8 cellular contexts compared by ENCODE assay signal in the genomic region with DNA sequence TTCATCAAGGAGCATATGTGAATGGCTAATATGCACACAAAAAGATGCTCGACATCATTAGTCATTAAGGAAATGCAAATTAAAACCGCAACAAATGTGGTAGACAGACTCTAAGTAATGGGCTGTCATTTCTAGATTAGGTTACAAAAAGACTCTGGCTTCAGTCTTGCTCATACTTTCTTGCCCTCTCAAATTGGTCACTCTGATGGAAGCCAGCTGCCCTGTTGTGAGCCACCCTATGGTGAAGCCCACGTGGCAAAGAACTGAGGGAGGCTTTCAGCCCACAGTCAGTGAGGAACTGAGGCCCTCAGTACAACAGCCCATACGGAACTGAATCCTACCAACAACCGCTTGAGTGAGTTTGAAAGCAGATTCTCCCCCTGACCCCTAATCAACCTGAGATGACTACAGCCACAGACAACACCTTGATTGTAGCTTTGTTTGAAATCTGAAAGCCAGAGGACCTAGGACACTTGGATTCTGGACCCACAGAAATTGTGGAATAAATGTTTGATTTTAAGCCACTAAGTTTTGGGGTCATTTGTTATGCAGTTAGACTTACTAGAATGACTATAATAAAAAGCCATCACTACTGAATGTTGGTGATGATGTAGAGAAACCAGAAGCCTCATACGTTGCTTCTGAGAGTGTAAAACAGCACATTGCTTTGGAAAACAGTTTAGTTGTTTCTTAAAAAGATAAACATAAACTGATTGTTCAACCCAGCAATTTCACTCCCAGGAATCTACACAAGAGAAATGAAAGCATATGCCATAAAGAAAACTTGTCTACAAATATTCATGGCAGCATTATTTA. TPM values are rescaled to one million over a fixed set of nuclear protein-coding genes. Genes with fewer than 3 reads are reported as not detected.
DNase-seq lines count a peak whose midpoint lies in the region; ATAC-seq, FAIRE-seq and TF ChIP-seq lines count a peak whose summit lies in the region.

No MANE protein-coding gene starts in this region.

- no peak overlapping the region for H3K4me3 Mint-ChIP-seq in WTC11

- H3K36me3 ChIP-seq in bronchial epithelial cell (ENCODE audit: control insufficient read depth, insufficient read depth, low read length) (peaks cover 2% of the 10 kb centered on the region), SJCRH30 (no peaks in the 10 kb centered on the region)

- H3K4me1 ChIP-seq in SJCRH30: peaks cover 7% of the 10 kb centered on the region; the same call in 1 of the 2 replicates

- CTCF ChIA-PET in WTC11 (lab: Charles Lee): no interaction called here

- no peak for FAIRE-seq in bronchial epithelial cell (lab: Jason Lieb, UNC)

- H3K9me3 Mint-ChIP-seq in WTC11: no peaks in the 10 kb centered on the region

- H3K27ac Mint-ChIP-seq in WTC11: no peak overlapping the region; the same call in 1 of the 2 replicates

- no peaks in the 10 kb centered on the region for H3K27me3 Mint-ChIP-seq in WTC11 (ENCODE audit: low read depth)

- no peaks in the 10 kb centered on the region for H3K4me1 Mint-ChIP-seq in WTC11

- POLR2A ChIA-PET in WTC11 (lab: Charles Lee): no interaction called here

- DNase-seq in GM12864 (ENCODE audit: low read depth): peak; percentile 85
- DNase-seq in bronchial epithelial cell (ENCODE audit: low read depth): peak; percentile 98
- DNase-seq in WTC11 (ENCODE audit: low spot score): no peak
- no peak for DNase-seq in inferior parietal cortex (ENCODE audit: extremely low spot score)
- DNase-seq in SJCRH30: no peak
- DNase-seq in islet precursor cell: no peak

- H3K36me3 Mint-ChIP-seq in WTC11: no peaks in the 10 kb centered on the region

- ATAC-seq in GM19455 (IDR thresholded peaks at IDR 0.05; ENCODE audit: unreplicated experiment) (peak; percentile 97), HG03159 (IDR thresholded peaks at IDR 0.05; ENCODE audit: unreplicated experiment) (peak; percentile 92), WTC11 (no peak)

- no peak for TF ChIP-seq CTCF in GM12864 (IDR thresholded peaks at IDR 0.05; ENCODE audit: low read depth, low read length, missing control alignments)
- no peak for TF ChIP-seq CTCF in bronchial epithelial cell (IDR thresholded peaks at IDR 0.05; ENCODE audit: insufficient read depth, low read length, severe bottlenecking)
- no peak for TF ChIP-seq CTCF in WTC11 (IDR thresholded peaks at IDR 0.05)

- no peak overlapping the region for H3K27ac ChIP-seq in SJCRH30

- H3K9me3 ChIP-seq in SJCRH30 (replicated peaks): no peaks in the 10 kb centered on the region

- H3K27me3 ChIP-seq in bronchial epithelial cell (ENCODE audit: control insufficient read depth, insufficient read depth, low read length): no peaks in the 10 kb centered on the region
- no peaks in the 10 kb centered on the region for H3K27me3 ChIP-seq in SJCRH30

- no peak overlapping the region; the same call in 1 of the 2 replicates for H3K4me3 ChIP-seq in GM12864 (ENCODE audit: low read depth, low read length)
- no peak overlapping the region for H3K4me3 ChIP-seq in bronchial epithelial cell (ENCODE audit: low read depth, low read length)
- H3K4me3 ChIP-seq in SJCRH30: no peak overlapping the region

TF ChIP-seq in WTC11, 78 proteins besides CTCF, POLR2A, EP300 and RAD21:
- TF ChIP-seq, protein P1, sequence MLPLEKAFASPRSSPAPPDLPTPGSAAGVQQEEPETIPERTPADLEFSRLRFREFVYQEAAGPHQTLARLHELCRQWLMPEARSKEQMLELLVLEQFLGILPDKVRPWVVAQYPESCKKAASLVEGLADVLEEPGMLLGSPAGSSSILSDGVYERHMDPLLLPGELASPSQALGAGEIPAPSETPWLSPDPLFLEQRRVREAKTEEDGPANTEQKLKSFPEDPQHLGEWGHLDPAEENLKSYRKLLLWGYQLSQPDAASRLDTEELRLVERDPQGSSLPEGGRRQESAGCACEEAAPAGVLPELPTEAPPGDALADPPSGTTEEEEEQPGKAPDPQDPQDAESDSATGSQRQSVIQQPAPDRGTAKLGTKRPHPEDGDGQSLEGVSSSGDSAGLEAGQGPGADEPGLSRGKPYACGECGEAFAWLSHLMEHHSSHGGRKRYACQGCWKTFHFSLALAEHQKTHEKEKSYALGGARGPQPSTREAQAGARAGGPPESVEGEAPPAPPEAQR (CRISPR knock-in tag; IDR thresholded peaks at IDR 0.05): no peak
- TF ChIP-seq ZNF317 (CRISPR knock-in tag; IDR thresholded peaks at IDR 0.05; ENCODE audit: borderline replicate concordance, low read depth): no peak
TF ChIP-seq in WTC11: peak in this region for 0.

RNA-seq across cellular contexts. Expression of a gene that starts 45.7 kb away (rescaled TPM):
- total RNA-seq in bronchial epithelial cell (1.3 and 2.7 TPM in 2 replicates), WTC11 (2021) (4.2 to 4.9 TPM (median 4.3 TPM) in 3 replicates)
- total RNA-seq in SJCRH30 (2014; rRNA removed; shearing (Covaris generic)): 3.4 and 5.7 TPM in 2 replicates

RNA-seq across cellular contexts. Expression of a gene that starts 55.3 kb away (rescaled TPM):
- under 0.01 TPM in 1 of 2 replicates, not detected in the other for total RNA-seq in bronchial epithelial cell
- total RNA-seq in WTC11 (2021): 0.64 to 0.70 TPM (median 0.69 TPM) in 3 replicates
- total RNA-seq in SJCRH30 (2014; rRNA removed; shearing (Covaris generic)): 11.7 and 11.8 TPM in 2 replicates

Comparison
In these comparisons a context has a peak if more than half of its experiments do, and no peak if none do; other contexts are left out.
1. DNase-seq: peak in GM12864 (single experiment) and bronchial epithelial cell (single experiment); none in WTC11 (single experiment), inferior parietal cortex (single experiment), SJCRH30 (0 of 2) and islet precursor cell (single experiment).